Comparison of ENCODE assay signal across 18 cellular contexts in genomic region chrX:101160001-101160400, GRCh38.
DNase-seq lines count a peak whose midpoint lies in the region; TF ChIP-seq lines count a peak whose summit lies in the region.
"Had no signal": no experiment of that assay in that cellular context is flagged by ENCODE, and none has a peak within 500 bp of the region (broad histone marks: within the 10 kb centered on the region; RNA-seq: fewer than 3 reads in every experiment).

No MANE protein-coding gene starts in this region.

- no peak overlapping the region for H3K4me3 ChIP-seq in foreskin fibroblast (ENCODE audit: low read depth in 1 of 2, low read length in 2 of 2)
- H3K4me3 ChIP-seq: GM23338, K562 had no signal

- DNase-seq in AG20443 (ENCODE audit: low spot score) (peak; percentile 21), GM04504 (ENCODE audit: low read depth) (peak; percentile 20), fibroblast of gingiva (ENCODE audit: low read depth) (peak; percentile 16), foreskin fibroblast (peak; percentile 21 to 55), activated gamma-delta T cell treated with Interleukin-2 at 50 U/mL for 16 hours (no peak), DMS114 treated with DMSO at 0.1 percent for 48 hours (lab: John Stamatoyannopoulos, UW; ENCODE audit: unreplicated experiment) (no peak), HUDEP-2 (lab: John Stamatoyannopoulos, UW; ENCODE audit: unreplicated experiment in 76 of 76) (no peak), NCI-H187 (lab: John Stamatoyannopoulos, UW) (no peak)
- DNase-seq: ACHN; Calu3; CD8-positive, alpha-beta T cell; DMS53; DND-41; EL; HCEC 1CT; IMR-90 had no signal

- no peak for TF ChIP-seq CTCF in foreskin fibroblast (IDR thresholded peaks at IDR 0.05; ENCODE audit: low read depth, low read length)

Comparison
In these comparisons a context has a peak if more than half of its experiments do, and no peak if none do; other contexts are left out.
1. DNase-seq: peak in AG20443 (single experiment), GM04504 (single experiment), fibroblast of gingiva (single experiment) and foreskin fibroblast (2 of 2); none in activated gamma-delta T cell treated with Interleukin-2 at 50 U/mL for 16 hours (single experiment), DMS114 treated with DMSO at 0.1 percent for 48 hours (single experiment), HUDEP-2 (0 of 76) and NCI-H187 (0 of 2).